Comparison of ENCODE assay signal across 7 cellular contexts in the genomic region with DNA sequence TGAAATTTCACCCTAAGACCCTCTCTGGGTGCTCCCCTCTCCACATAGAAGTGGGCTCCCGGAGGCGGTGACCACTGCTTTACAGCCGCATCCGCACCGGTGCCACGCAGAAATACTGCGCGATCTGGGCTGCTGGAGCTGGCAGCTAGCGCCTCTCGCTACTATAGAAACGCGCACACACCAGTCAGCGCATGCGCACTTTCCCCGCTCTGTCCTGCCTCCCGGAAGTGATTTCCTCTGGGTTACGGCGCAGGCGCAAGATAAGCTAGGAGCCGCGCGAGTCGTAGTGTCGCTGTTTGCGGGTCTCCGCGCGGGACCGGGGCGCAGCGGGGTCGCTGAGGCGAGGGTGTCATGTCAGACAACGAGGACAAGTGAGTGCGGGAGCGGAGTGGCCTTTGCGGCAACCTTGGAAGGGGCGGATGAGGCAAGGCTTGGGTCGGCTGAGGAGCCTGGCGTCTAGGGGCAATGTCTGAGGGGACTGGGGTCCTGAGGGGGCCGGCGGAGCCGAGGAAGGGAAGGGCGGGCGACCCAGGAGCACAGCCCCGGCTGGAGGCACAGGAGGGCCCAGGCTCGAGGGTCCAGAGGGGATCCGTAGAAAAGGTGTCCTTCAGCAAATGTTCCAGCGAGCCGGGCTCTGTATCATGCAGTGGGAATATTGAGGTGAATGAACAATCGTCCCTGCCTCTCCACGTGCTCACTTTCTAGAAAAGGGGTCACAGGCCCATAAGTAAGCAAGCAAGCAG. TPM values are rescaled to one million over a fixed set of nuclear protein-coding genes. Genes with fewer than 3 reads are reported as not detected.
A peak's percentile ranks its signal among the peaks of the same experiment; 100 is the strongest.
DNase-seq lines count a peak whose midpoint lies in the region; ATAC-seq lines count a peak whose summit lies in the region.

A gene (minus strand): TSS at position 165 of the 743 bp plus-strand sequence. CDS start 452 bp downstream, outside the sequence.
A gene (plus strand): TSS at position 263 of the 743 bp plus-strand sequence. CDS start 89 bp downstream, at position 352.

- ATAC-seq in GM18508 (IDR thresholded peaks at IDR 0.05; ENCODE audit: insufficient read depth, unreplicated experiment), result peak; percentile 62
- ATAC-seq in HG02981 (IDR thresholded peaks at IDR 0.05; ENCODE audit: unreplicated experiment), result peak; percentile 87

- DNase-seq in NCI-H2029 treated with DMSO at 0.1 percent for 48 hours (lab: John Stamatoyannopoulos, UW) (peak; percentile 73), T1000 (lab: John Stamatoyannopoulos, UW) (peak; percentile 85), astrocyte of the hippocampus (ENCODE audit: low read depth, low spot score) (peak; percentile 98), hippocampal formation (lab: John Stamatoyannopoulos, UW) (peak; percentile 81 to 88), renal cortical epithelial cell (ENCODE audit: low read depth) (peak; percentile 90)

RNA-seq across cellular contexts. Expression of the first gene that starts in this region (rescaled TPM):
- 0.05 TPM in 1 of 2 replicates, not detected in the other for total RNA-seq in renal cortical epithelial cell

RNA-seq across cellular contexts. Expression of the second gene that starts in this region (rescaled TPM):
- 14.2 and 37.9 TPM in 2 replicates for total RNA-seq in renal cortical epithelial cell

Comparison
In these comparisons a context has a peak if more than half of its experiments do, and no peak if none do; other contexts are left out.
1. Peak in every context shown above with its lines: DNase-seq and ATAC-seq.